9 cellular contexts compared by ENCODE assay signal in genomic region chr4:7712021-7712420, GRCh38.
"Had no signal": no experiment of that assay in that cellular context is flagged by ENCODE, and none has a peak within 500 bp of the region (broad histone marks: within the 10 kb centered on the region; RNA-seq: fewer than 3 reads in every experiment).

No MANE protein-coding gene starts in this region.

- ATAC-seq: HCT116, HepG2 had no signal

- H3K27ac Mint-ChIP-seq: HFFc6, IgD-negative memory B cell had no signal

- H3K27me3 Mint-ChIP-seq: IgD-negative memory B cell had no signal

- H3K4me3 Mint-ChIP-seq: HFFc6, IgD-negative memory B cell had no signal

- H3K9ac ChIP-seq: GM23248 had no signal

- H2AFZ ChIP-seq: GM23248 had no signal

- H3K27ac ChIP-seq: GM23248, HL-60 had no signal

- H3K36me3 ChIP-seq: HAP-1 had no signal

- H3K9me3 Mint-ChIP-seq: HFFc6, IgD-negative memory B cell had no signal

- H3K4me3 ChIP-seq: GM23248, HAP-1 had no signal

- FAIRE-seq: HepG2 had no signal

- H3K4me1 ChIP-seq: HAP-1 had no signal

- H3K9me3 ChIP-seq: HAP-1 had no signal

- DNase-seq: GM23248, GOT3, H7, HFFc6 had no signal
